In genomic region chr3:93991286-93992030, GRCh38 we compare ENCODE assay signal across 23 cellular contexts. TPM values are rescaled to one million over a fixed set of nuclear protein-coding genes. Genes with fewer than 3 reads are reported as not detected.
DNase-seq lines count a peak whose midpoint lies in the region; ATAC-seq and TF ChIP-seq lines count a peak whose summit lies in the region.
"Had no signal": no experiment of that assay in that cellular context is flagged by ENCODE, and none has a peak within 500 bp of the region (broad histone marks: within the 10 kb centered on the region; RNA-seq: fewer than 3 reads in every experiment).

No MANE protein-coding gene starts in this region.

- H3K4me1 ChIP-seq in GM23338 (ENCODE audit: insufficient read depth), result peaks cover 6% of the 10 kb centered on the region
- peaks cover 21 to 24% of the 10 kb centered on the region in 2 donors for H3K4me1 ChIP-seq in thyroid gland
- H3K4me1 ChIP-seq in testis, result no peaks in the 10 kb centered on the region

- H3K4me3 ChIP-seq in GM23338 (no peak overlapping the region), thyroid gland (replicated peaks in 1 of 3) (no peak overlapping the region), testis (no peak overlapping the region)
- H3K4me3 ChIP-seq: GM12878, GM23248 had no signal

- H3K4me3 Mint-ChIP-seq in GM23338, result no peak overlapping the region
- H3K4me3 Mint-ChIP-seq: CD4-positive, CD25-positive, alpha-beta regulatory T cell; CD8-positive, alpha-beta memory T cell; HFFc6; IgD-negative memory B cell had no signal

- H3K27me3 Mint-ChIP-seq in GM23338 (ENCODE audit: insufficient read depth, low read depth, poor library complexity), result no peaks in the 10 kb centered on the region
- H3K27me3 Mint-ChIP-seq: CD4-positive, CD25-positive, alpha-beta regulatory T cell; CD8-positive, alpha-beta memory T cell; IgD-negative memory B cell had no signal

- no peak for ATAC-seq in GM23338
- no peak for ATAC-seq in GM18498 (IDR thresholded peaks at IDR 0.05; ENCODE audit: unreplicated experiment)
- ATAC-seq in HG02973 (IDR thresholded peaks at IDR 0.05; ENCODE audit: unreplicated experiment), result no peak
- ATAC-seq: GM12878, HepG2 had no signal

- H3K27me3 ChIP-seq in GM23338 (ENCODE audit: insufficient read depth), result no peaks in the 10 kb centered on the region
- no peaks in the 10 kb centered on the region for H3K27me3 ChIP-seq in thyroid gland
- no peaks in the 10 kb centered on the region for H3K27me3 ChIP-seq in testis
- H3K27me3 ChIP-seq: BE2C had no signal

- intact Hi-C loops in thyroid gland (cut with DNase I), result no loop called here
- intact Hi-C loops in testis (cut with DNase I; ENCODE audit: low total_unique reads), result no loop called here

- no peak overlapping the region for H3K27ac ChIP-seq in GM23338 (ENCODE audit: low read depth)
- H3K27ac ChIP-seq in thyroid gland, result no peak overlapping the region
- H3K27ac ChIP-seq in testis, result no peak overlapping the region
- H3K27ac ChIP-seq: GM23248 had no signal

- TF ChIP-seq POLR2A in thyroid gland (IDR thresholded peaks at IDR 0.05) (no peak), testis (IDR thresholded peaks at IDR 0.05) (no peak)

- H3K9me3 ChIP-seq in thyroid gland (no peaks in the 10 kb centered on the region), testis (no peaks in the 10 kb centered on the region)
- H3K9me3 ChIP-seq: BE2C had no signal

- no peaks in the 10 kb centered on the region for H3K36me3 Mint-ChIP-seq in GM23338 (ENCODE audit: low read depth)
- H3K36me3 Mint-ChIP-seq: CD8-positive, alpha-beta memory T cell; IgD-negative memory B cell had no signal

- no peaks in the 10 kb centered on the region for H3K9me3 Mint-ChIP-seq in GM23338
- H3K9me3 Mint-ChIP-seq: CD4-positive, CD25-positive, alpha-beta regulatory T cell; CD8-positive, alpha-beta memory T cell; HFFc6; IgD-negative memory B cell had no signal

- H3K36me3 ChIP-seq in GM23338 (ENCODE audit: insufficient read depth) (no peaks in the 10 kb centered on the region), thyroid gland (no peaks in the 10 kb centered on the region), testis (ENCODE audit: low read depth, missing control alignments) (no peaks in the 10 kb centered on the region)
- H3K36me3 ChIP-seq: BE2C had no signal

- peaks cover 5% of the 10 kb centered on the region; the same call in 2 of the 3 replicates for H3K4me1 Mint-ChIP-seq in GM23338

- H3F3A ChIP-seq in GM23338 (replicated peaks; ENCODE audit: low read depth), result no peaks in the 10 kb centered on the region

- H3K4me2 ChIP-seq in GM23338, result no peak overlapping the region

- no peaks in the 10 kb centered on the region for H3K9me2 ChIP-seq in GM23338 (ENCODE audit: insufficient read depth)

- H4K20me1 ChIP-seq in GM23338 (replicated peaks; ENCODE audit: insufficient read depth), result 0 out of 2 replicates have a peak, but pooled peaks cover 3% of the 10 kb centered on the region

- H3K79me2 ChIP-seq in GM23338 (replicated peaks; ENCODE audit: insufficient read depth), result peaks cover 50% of the 10 kb centered on the region

- H3K27ac Mint-ChIP-seq in GM23338, result 0 out of 2 replicates have a peak overlapping the region, but pooled peaks have one; percentile 31
- H3K27ac Mint-ChIP-seq: CD4-positive, CD25-positive, alpha-beta regulatory T cell; HFFc6; IgD-negative memory B cell had no signal

- 37 to 47% methylated on average over 5 of the region's 5 CpGs for WGBS in thyroid gland, 2 donors
- 77 to 92% methylated on average over 5 of the region's 5 CpGs for WGBS in testis, 2 donors

- no peak for TF ChIP-seq CTCF in GM23338 (conservative IDR thresholded peaks at IDR 0.05; ENCODE audit: low read depth in 2 of 2)
- no peak for TF ChIP-seq CTCF in thyroid gland (IDR thresholded peaks at IDR 0.05)
- no peak for TF ChIP-seq CTCF in testis (IDR thresholded peaks at IDR 0.05)

- DNase-seq in DMS79 treated with DMSO at 0.1 percent for 48 hours (lab: John Stamatoyannopoulos, UW), result peak; percentile 22
- DNase-seq in GM23338 (ENCODE audit: low spot score), result no peak
- peak; percentile 63 for DNase-seq in left kidney (ENCODE audit: low read depth, low spot score)
- peak; percentile 47 to 60 for DNase-seq in thyroid gland
- DNase-seq in testis, result no peak
- DNase-seq: ACHN; BE2C; C1 segment of cervical spinal cord; CD4-positive, CD25-positive, alpha-beta regulatory T cell; CD8-positive, alpha-beta memory T cell; COR-L47; DMS 273 treated with DMSO at 0.1 percent for 48 hours; DND-41; EL; GM23248; HFFc6; KBM-7 had no signal

- H2AFZ ChIP-seq in GM23338, result no peak overlapping the region
- H2AFZ ChIP-seq: GM23248 had no signal

TF ChIP-seq in GM23338, 12 proteins besides CTCF, POLR2A, EP300 and RAD21 (continues in another document):
- TF ChIP-seq ETS1 (IDR thresholded peaks at IDR 0.05), result no peak
- TF ChIP-seq EZH2 (IDR thresholded peaks at IDR 0.05; ENCODE audit: low read depth, unreplicated experiment), result no peak
- no peak for TF ChIP-seq CREB1 (CRISPR knock-in tag; IDR thresholded peaks at IDR 0.05; ENCODE audit: low read depth)
- no peak for TF ChIP-seq ZNF114 (CRISPR knock-in tag; IDR thresholded peaks at IDR 0.05)
- no peak for TF ChIP-seq REST (IDR thresholded peaks at IDR 0.05; ENCODE audit: unreplicated experiment)
- TF ChIP-seq NANOG (IDR thresholded peaks at IDR 0.05; ENCODE audit: borderline replicate concordance), result no peak
- TF ChIP-seq JUNB (IDR thresholded peaks at IDR 0.05; ENCODE audit: unreplicated experiment), result no peak
- no peak for TF ChIP-seq STAT1 (IDR thresholded peaks at IDR 0.05; ENCODE audit: unreplicated experiment)
- no peak for TF ChIP-seq POLR2AphosphoS5 (IDR thresholded peaks at IDR 0.05; ENCODE audit: low read depth)
- TF ChIP-seq EZH2phosphoT487 (IDR thresholded peaks at IDR 0.05; ENCODE audit: unreplicated experiment), result no peak

RNA-seq across cellular contexts. Expression of gene ARL13B, which starts 11.5 kb away (rescaled TPM):
- 7.9 and 8.5 TPM in 2 replicates for total RNA-seq in GM23338 (2014; rRNA removed; shearing (Covaris generic))
- 13.8 and 17.1 TPM in 2 replicates for polyA plus RNA-seq in GM23338 (2016; fragmentation: Nextera tagmentation; extraction: Ambion mirVana)
- 10 to 100 TPM; 14.6 to 27.3 (median 16.0) TPM for total RNA-seq in thyroid gland
- 10 to 100 TPM; 14.9 to 15.4 TPM for total RNA-seq in testis
- 6.2 TPM for polyA plus RNA-seq in testis (ENCODE audit: insufficient read depth, low read depth, low replicate concordance)

RNA-seq across cellular contexts. Expression of gene PROS1, which starts 17.8 kb away (rescaled TPM):
- total RNA-seq in GM23338 (2014; rRNA removed; shearing (Covaris generic)), result 2.5 and 4.1 TPM in 2 replicates
- polyA plus RNA-seq in GM23338 (2016; fragmentation: Nextera tagmentation; extraction: Ambion mirVana) (1.1 and 1.8 TPM in 2 replicates), testis (ENCODE audit: insufficient read depth, low read depth, low replicate concordance) (17.0 TPM)
- total RNA-seq in thyroid gland (10 to 100 TPM; 20.0 to 84.4 (median 39.9) TPM), testis (10 to 100 TPM; 14.3 to 28.4 TPM)
- polyA plus RNA-seq: CD4-positive, CD25-positive, alpha-beta regulatory T cell; CD8-positive, alpha-beta memory T cell; GM12878 had no signal

RNA-seq across cellular contexts. Expression of gene STX19, which starts 36.9 kb away (rescaled TPM):
- not detected in 2 replicates for total RNA-seq in GM23338 (2014; rRNA removed; shearing (Covaris generic))
- polyA plus RNA-seq in GM23338 (2016; fragmentation: Nextera tagmentation; extraction: Ambion mirVana) (0.29 and 0.57 TPM in 2 replicates), testis (ENCODE audit: insufficient read depth, low read depth, low replicate concordance) (0.29 TPM)
- total RNA-seq in thyroid gland (not detected), testis (not detected)
- total RNA-seq: CD4-positive, CD25-positive, alpha-beta regulatory T cell; CD8-positive, alpha-beta memory T cell; G401; GM12878; GM23248; HepG2; HFFc6 had no signal
- polyA plus RNA-seq: CD8-positive, alpha-beta memory T cell; GM23248; HepG2 had no signal

Comparison
In these comparisons a context has a peak if more than half of its experiments do, and no peak if none do; other contexts are left out.
1. DNase-seq: peak in DMS79 treated with DMSO at 0.1 percent for 48 hours (single experiment), left kidney (single experiment) and thyroid gland (2 of 2); none in GM23338 (single experiment) and testis (single experiment).